17 cellular contexts compared by ENCODE assay signal in the genomic region with DNA sequence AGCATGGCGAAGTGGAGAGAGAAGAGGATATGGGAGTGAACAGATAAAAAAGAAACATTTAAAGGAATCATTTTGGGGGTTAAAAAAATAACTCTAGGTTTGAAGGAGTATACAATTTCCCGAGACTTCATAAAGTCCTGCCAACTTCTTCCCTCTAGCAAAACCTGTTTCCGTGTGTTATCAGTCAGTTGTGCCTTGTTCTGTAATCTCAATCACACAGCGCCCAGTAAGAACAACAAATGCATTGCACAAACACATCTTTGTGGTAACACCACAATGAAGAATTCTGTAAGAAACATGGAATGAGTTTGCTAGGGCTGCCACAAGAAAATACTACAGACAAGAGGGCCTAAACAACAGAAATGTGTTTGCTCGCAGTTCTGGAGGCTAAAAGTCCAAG.
"Had no signal": no experiment of that assay in that cellular context is flagged by ENCODE, and none has a peak within 500 bp of the region (broad histone marks: within the 10 kb centered on the region; RNA-seq: fewer than 3 reads in every experiment).

No MANE protein-coding gene starts in this region.

- DNase-seq: activated CD4-positive, alpha-beta T cell treated with anti-CD3 and anti-CD28 coated beads for 1 hour; activated CD4-positive, alpha-beta T cell treated with anti-CD3 and anti-CD28 coated beads, Interleukin-2, amount 50 U/mL, for 4 hours; amniotic stem cell; brain microvascular endothelial cell; effector memory CD4-positive, alpha-beta T cell; left lung; mammary epithelial cell; natural killer cell; right cardiac atrium; testis had no signal

- H3K4me1 ChIP-seq: left lung, prostate gland, testis, upper lobe of left lung had no signal

- H3K4me3 ChIP-seq: hepatocyte, left lung, prostate gland, skin epidermis, upper lobe of left lung had no signal

- H3K27me3 ChIP-seq: brain microvascular endothelial cell, hepatocyte, left lung, neutrophil, testis, upper lobe of left lung had no signal

- H3K9me3 ChIP-seq: left lung, neutrophil, prostate gland, testis, upper lobe of left lung had no signal

- H3K36me3 ChIP-seq: brain microvascular endothelial cell, left lung, neutrophil, prostate gland, upper lobe of left lung had no signal

- FAIRE-seq: keratinocyte had no signal

- H3K27ac ChIP-seq: brain microvascular endothelial cell, hepatocyte, left lung, neutrophil, prostate gland, skin epidermis, upper lobe of left lung had no signal

- ATAC-seq: activated naive CD4-positive, alpha-beta T cell treated with anti-CD3 and anti-CD28 coated beads, Interleukin-2, amount 50 U/mL, for 72 hours; left lung; natural killer cell; right cardiac atrium had no signal
